1 cellular context compared by ENCODE assay signal in the genomic region with DNA sequence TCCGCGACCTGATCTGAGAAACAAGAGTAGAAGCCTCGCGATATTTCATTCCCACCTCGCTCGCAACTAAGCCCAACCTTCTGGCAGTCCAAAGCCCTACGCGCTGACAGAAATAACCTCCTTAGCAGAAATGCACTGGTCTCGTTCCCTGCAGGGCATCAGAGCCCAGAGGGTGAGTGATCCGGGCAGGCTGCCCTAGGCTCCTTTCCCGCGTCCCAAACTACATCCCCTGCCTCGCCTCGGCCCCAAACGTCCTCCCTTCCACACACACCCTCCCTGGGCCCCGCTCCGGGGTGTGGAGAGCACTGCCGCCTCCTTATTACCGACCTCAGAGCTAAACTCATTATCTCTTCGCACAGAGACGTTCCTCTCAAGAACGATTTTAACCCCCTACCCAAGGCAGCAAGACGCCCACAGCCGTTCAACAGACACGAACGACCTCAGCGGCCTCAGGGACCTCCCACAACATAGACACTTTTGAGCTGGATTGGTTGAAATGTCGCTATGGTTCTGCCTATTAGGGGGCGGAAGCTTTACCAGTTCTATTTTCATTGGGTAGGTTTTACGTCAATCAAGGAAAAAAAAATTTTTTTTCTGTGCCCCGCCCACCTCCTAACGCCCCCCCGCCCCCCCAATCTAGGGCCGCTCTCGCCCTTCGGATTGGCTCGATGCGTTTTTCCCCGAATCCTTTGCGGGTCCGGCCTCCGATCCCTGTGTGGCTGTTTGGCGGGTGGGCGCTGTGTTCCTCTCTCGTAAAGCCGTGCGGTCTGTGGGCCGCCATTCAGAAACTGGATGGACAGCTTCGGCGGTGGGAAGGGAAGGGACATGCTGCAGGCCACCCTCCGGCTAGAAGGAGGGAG.
TF ChIP-seq lines count a peak whose summit lies in the region.

A gene (minus strand): TSS at position 439 of the 860 bp plus-strand sequence. CDS start 95 bp downstream, at position 344.

TF ChIP-seq in HepG2, 621 proteins besides CTCF, POLR2A, EP300 and RAD21 (continued from another document):
- TF ChIP-seq, protein P1, sequence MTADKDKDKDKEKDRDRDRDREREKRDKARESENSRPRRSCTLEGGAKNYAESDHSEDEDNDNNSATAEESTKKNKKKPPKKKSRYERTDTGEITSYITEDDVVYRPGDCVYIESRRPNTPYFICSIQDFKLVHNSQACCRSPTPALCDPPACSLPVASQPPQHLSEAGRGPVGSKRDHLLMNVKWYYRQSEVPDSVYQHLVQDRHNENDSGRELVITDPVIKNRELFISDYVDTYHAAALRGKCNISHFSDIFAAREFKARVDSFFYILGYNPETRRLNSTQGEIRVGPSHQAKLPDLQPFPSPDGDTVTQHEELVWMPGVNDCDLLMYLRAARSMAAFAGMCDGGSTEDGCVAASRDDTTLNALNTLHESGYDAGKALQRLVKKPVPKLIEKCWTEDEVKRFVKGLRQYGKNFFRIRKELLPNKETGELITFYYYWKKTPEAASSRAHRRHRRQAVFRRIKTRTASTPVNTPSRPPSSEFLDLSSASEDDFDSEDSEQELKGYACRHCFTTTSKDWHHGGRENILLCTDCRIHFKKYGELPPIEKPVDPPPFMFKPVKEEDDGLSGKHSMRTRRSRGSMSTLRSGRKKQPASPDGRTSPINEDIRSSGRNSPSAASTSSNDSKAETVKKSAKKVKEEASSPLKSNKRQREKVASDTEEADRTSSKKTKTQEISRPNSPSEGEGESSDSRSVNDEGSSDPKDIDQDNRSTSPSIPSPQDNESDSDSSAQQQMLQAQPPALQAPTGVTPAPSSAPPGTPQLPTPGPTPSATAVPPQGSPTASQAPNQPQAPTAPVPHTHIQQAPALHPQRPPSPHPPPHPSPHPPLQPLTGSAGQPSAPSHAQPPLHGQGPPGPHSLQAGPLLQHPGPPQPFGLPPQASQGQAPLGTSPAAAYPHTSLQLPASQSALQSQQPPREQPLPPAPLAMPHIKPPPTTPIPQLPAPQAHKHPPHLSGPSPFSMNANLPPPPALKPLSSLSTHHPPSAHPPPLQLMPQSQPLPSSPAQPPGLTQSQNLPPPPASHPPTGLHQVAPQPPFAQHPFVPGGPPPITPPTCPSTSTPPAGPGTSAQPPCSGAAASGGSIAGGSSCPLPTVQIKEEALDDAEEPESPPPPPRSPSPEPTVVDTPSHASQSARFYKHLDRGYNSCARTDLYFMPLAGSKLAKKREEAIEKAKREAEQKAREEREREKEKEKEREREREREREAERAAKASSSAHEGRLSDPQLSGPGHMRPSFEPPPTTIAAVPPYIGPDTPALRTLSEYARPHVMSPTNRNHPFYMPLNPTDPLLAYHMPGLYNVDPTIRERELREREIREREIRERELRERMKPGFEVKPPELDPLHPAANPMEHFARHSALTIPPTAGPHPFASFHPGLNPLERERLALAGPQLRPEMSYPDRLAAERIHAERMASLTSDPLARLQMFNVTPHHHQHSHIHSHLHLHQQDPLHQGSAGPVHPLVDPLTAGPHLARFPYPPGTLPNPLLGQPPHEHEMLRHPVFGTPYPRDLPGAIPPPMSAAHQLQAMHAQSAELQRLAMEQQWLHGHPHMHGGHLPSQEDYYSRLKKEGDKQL (CRISPR knock-in tag; IDR thresholded peaks at IDR 0.05; ENCODE audit: low read depth), result peak; percentile 45; the same call in 1 of the 2 replicates
- TF ChIP-seq, protein P2, sequence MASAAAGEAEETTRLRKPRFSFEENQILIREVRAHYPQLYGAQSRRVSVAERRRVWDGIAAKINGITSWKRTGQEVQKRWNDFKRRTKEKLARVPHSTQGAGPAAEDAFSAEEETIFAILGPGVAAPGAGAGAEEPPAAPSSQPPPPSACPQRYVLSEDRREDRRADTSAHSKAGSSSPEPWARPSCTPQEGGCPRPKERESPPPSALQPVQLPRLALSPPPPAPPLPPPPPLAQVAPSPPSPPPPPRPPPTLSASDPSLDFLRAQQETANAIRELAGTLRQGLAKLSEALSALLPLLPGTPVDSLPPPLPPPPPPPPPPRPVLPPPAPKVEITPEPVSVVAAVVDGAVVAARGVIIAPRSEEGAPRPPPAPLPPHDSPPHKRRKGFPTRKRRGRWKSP (CRISPR knock-in tag; IDR thresholded peaks at IDR 0.05), result peak; percentile 68; the same call in 1 of the 2 replicates
- no peak for TF ChIP-seq HDAC6 (IDR thresholded peaks at IDR 0.05; ENCODE audit: low read depth, low read length)
- TF ChIP-seq, protein P3, sequence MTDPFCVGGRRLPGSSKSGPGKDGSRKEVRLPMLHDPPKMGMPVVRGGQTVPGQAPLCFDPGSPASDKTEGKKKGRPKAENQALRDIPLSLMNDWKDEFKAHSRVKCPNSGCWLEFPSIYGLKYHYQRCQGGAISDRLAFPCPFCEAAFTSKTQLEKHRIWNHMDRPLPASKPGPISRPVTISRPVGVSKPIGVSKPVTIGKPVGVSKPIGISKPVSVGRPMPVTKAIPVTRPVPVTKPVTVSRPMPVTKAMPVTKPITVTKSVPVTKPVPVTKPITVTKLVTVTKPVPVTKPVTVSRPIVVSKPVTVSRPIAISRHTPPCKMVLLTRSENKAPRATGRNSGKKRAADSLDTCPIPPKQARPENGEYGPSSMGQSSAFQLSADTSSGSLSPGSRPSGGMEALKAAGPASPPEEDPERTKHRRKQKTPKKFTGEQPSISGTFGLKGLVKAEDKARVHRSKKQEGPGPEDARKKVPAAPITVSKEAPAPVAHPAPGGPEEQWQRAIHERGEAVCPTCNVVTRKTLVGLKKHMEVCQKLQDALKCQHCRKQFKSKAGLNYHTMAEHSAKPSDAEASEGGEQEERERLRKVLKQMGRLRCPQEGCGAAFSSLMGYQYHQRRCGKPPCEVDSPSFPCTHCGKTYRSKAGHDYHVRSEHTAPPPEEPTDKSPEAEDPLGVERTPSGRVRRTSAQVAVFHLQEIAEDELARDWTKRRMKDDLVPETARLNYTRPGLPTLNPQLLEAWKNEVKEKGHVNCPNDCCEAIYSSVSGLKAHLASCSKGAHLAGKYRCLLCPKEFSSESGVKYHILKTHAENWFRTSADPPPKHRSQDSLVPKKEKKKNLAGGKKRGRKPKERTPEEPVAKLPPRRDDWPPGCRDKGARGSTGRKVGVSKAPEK (CRISPR knock-in tag; IDR thresholded peaks at IDR 0.05; ENCODE audit: borderline replicate concordance), result no peak
- TF ChIP-seq KAT8 (CRISPR knock-in tag; IDR thresholded peaks at IDR 0.05), result peak; percentile 84
- TF ChIP-seq TGIF2 (CRISPR knock-in tag; IDR thresholded peaks at IDR 0.05), result peak; percentile 60; the same call in 1 of the 2 replicates
- peak; percentile 90; the same call in 1 of the 2 replicates for TF ChIP-seq ZNF678 (CRISPR knock-in tag; IDR thresholded peaks at IDR 0.05)
